In the genomic region with DNA sequence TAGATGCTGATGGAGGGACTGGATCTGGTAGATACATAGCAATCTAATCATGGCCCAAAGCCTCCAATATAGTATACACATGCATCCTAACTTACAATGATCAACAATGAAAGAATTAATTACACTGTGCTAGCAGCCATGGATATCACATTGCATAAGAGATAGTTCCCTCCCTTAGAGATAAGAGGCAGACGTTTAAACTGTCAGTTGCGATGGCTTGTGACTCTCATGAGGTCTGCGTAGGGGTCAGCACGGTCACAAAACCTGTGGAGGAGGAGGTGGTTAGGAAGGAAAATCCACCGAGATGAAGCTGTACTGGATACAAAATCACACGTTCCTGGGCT, we compare ENCODE assay signal across 1 cellular context.
TF ChIP-seq lines count a peak whose summit lies in the region.

No MANE protein-coding gene starts in this region.

TF ChIP-seq in K562, 482 proteins besides CTCF, POLR2A, EP300 and RAD21 (continued from another document and continues in another):
- TF ChIP-seq, protein P1, sequence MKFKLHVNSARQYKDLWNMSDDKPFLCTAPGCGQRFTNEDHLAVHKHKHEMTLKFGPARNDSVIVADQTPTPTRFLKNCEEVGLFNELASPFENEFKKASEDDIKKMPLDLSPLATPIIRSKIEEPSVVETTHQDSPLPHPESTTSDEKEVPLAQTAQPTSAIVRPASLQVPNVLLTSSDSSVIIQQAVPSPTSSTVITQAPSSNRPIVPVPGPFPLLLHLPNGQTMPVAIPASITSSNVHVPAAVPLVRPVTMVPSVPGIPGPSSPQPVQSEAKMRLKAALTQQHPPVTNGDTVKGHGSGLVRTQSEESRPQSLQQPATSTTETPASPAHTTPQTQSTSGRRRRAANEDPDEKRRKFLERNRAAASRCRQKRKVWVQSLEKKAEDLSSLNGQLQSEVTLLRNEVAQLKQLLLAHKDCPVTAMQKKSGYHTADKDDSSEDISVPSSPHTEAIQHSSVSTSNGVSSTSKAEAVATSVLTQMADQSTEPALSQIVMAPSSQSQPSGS (CRISPR knock-in tag; IDR thresholded peaks at IDR 0.05): no peak
- TF ChIP-seq ZBTB7A (IDR thresholded peaks at IDR 0.05; ENCODE audit: borderline replicate concordance, control insufficient read depth, low read depth, low read length): no peak
- no peak for TF ChIP-seq MAFF (IDR thresholded peaks at IDR 0.05; ENCODE audit: low read length)
- TF ChIP-seq, protein P2, sequence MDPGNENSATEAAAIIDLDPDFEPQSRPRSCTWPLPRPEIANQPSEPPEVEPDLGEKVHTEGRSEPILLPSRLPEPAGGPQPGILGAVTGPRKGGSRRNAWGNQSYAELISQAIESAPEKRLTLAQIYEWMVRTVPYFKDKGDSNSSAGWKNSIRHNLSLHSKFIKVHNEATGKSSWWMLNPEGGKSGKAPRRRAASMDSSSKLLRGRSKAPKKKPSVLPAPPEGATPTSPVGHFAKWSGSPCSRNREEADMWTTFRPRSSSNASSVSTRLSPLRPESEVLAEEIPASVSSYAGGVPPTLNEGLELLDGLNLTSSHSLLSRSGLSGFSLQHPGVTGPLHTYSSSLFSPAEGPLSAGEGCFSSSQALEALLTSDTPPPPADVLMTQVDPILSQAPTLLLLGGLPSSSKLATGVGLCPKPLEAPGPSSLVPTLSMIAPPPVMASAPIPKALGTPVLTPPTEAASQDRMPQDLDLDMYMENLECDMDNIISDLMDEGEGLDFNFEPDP (CRISPR knock-in tag; IDR thresholded peaks at IDR 0.05): no peak
- TF ChIP-seq ZNF3 (CRISPR knock-in tag; IDR thresholded peaks at IDR 0.05): no peak
- TF ChIP-seq ZBTB43 (CRISPR knock-in tag; IDR thresholded peaks at IDR 0.05): no peak
- no peak for TF ChIP-seq PHF20 (IDR thresholded peaks at IDR 0.05; ENCODE audit: partially characterized antibody)
- no peak for TF ChIP-seq PRPF4 (IDR thresholded peaks at IDR 0.05; ENCODE audit: insufficient read depth, low read depth, low read length, poor library complexity, severe bottlenecking)
- TF ChIP-seq ZNF583 (CRISPR knock-in tag; IDR thresholded peaks at IDR 0.05): no peak
- no peak for TF ChIP-seq BRD9 (IDR thresholded peaks at IDR 0.05; ENCODE audit: low read depth, partially characterized antibody)
- no peak for TF ChIP-seq IFI16 (CRISPR knock-in tag; IDR thresholded peaks at IDR 0.05)
- no peak for TF ChIP-seq PHTF2 (CRISPR knock-in tag; IDR thresholded peaks at IDR 0.05)
- no peak for TF ChIP-seq SAP30 (IDR thresholded peaks at IDR 0.05; ENCODE audit: borderline replicate concordance, insufficient read depth, low read depth, low read length, poor library complexity, severe bottlenecking)
- TF ChIP-seq U2AF1 (optimal IDR thresholded peaks at IDR 0.05; ENCODE audit: low read depth, low read length): no peak
- no peak for TF ChIP-seq CBX3 (IDR thresholded peaks at IDR 0.05; ENCODE audit: borderline replicate concordance in 1 of 2, low read length in 2 of 2)
- TF ChIP-seq BCOR (IDR thresholded peaks at IDR 0.05): no peak; the same call in 1 of the 2 replicates
- TF ChIP-seq ZNF507 (tag; conservative IDR thresholded peaks at IDR 0.05): no peak
- TF ChIP-seq PRMT5 (CRISPR knock-in tag; IDR thresholded peaks at IDR 0.05): no peak
- TF ChIP-seq ZBTB11 (CRISPR knock-in tag; IDR thresholded peaks at IDR 0.05): no peak
- no peak for TF ChIP-seq ZSCAN29 (IDR thresholded peaks at IDR 0.05)
- peak; percentile 16; the same call in 1 of the 2 replicates for TF ChIP-seq EHMT2 (IDR thresholded peaks at IDR 0.05)
- TF ChIP-seq HOXB6 (CRISPR knock-in tag; IDR thresholded peaks at IDR 0.05; ENCODE audit: borderline replicate concordance): no peak
- TF ChIP-seq HDAC3 (IDR thresholded peaks at IDR 0.05; ENCODE audit: borderline replicate concordance, partially characterized antibody): peak; percentile 64
- peak; percentile 95 for TF ChIP-seq CEBPB (tag; IDR thresholded peaks at IDR 0.05)
- no peak for TF ChIP-seq COPS2 (conservative IDR thresholded peaks at IDR 0.05)
- no peak for TF ChIP-seq MTA3 (IDR thresholded peaks at IDR 0.05; ENCODE audit: borderline replicate concordance)
- TF ChIP-seq EZH2 (IDR thresholded peaks at IDR 0.05; ENCODE audit: borderline replicate concordance, low read depth, low read length): no peak
- TF ChIP-seq MECOM (CRISPR knock-in tag; IDR thresholded peaks at IDR 0.05): peak; percentile 78; the same call in 1 of the 2 replicates
- TF ChIP-seq ZNF57 (CRISPR knock-in tag; IDR thresholded peaks at IDR 0.05): no peak
- TF ChIP-seq KDM5B (IDR thresholded peaks at IDR 0.05; ENCODE audit: insufficient replicate concordance, low read depth, low read length): peak; percentile 41
- TF ChIP-seq ZNF197 (CRISPR knock-in tag; IDR thresholded peaks at IDR 0.05; ENCODE audit: low read depth): no peak
- no peak for TF ChIP-seq ARNT (IDR thresholded peaks at IDR 0.05)
- TF ChIP-seq TBP (optimal IDR thresholded peaks at IDR 0.05; ENCODE audit: low read depth, low read length): no peak
- no peak for TF ChIP-seq FOS (IDR thresholded peaks at IDR 0.05; ENCODE audit: extremely low read depth, insufficient read length)
- TF ChIP-seq, protein P3, sequence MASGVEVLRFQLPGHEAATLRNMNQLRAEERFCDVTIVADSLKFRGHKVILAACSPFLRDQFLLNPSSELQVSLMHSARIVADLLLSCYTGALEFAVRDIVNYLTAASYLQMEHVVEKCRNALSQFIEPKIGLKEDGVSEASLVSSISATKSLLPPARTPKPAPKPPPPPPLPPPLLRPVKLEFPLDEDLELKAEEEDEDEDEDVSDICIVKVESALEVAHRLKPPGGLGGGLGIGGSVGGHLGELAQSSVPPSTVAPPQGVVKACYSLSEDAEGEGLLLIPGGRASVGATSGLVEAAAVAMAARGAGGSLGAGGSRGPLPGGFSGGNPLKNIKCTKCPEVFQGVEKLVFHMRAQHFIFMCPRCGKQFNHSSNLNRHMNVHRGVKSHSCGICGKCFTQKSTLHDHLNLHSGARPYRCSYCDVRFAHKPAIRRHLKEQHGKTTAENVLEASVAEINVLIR (CRISPR knock-in tag; IDR thresholded peaks at IDR 0.05): no peak
- TF ChIP-seq ZNF408 (CRISPR knock-in tag; IDR thresholded peaks at IDR 0.05; ENCODE audit: low read depth): no peak
- no peak for TF ChIP-seq POU5F1 (IDR thresholded peaks at IDR 0.05; ENCODE audit: borderline replicate concordance, low read depth, low read length, partially characterized antibody)
- peak; percentile 42 for TF ChIP-seq NCOR1 (IDR thresholded peaks at IDR 0.05)
- no peak for TF ChIP-seq ZNF184 (CRISPR knock-in tag; IDR thresholded peaks at IDR 0.05)
- no peak for TF ChIP-seq ZNF696 (CRISPR knock-in tag; conservative IDR thresholded peaks at IDR 0.05)
- TF ChIP-seq ZBTB5 (IDR thresholded peaks at IDR 0.05): no peak
- TF ChIP-seq TSC22D4 (tag; IDR thresholded peaks at IDR 0.05): no peak
- TF ChIP-seq ILF3 (IDR thresholded peaks at IDR 0.05; ENCODE audit: borderline replicate concordance): no peak
- no peak for TF ChIP-seq E2F8 (IDR thresholded peaks at IDR 0.05; ENCODE audit: low read depth, partially characterized antibody)
- TF ChIP-seq VEZF1 (CRISPR knock-in tag; IDR thresholded peaks at IDR 0.05): no peak
- TF ChIP-seq TFAM (CRISPR knock-in tag; conservative IDR thresholded peaks at IDR 0.05): no peak
- no peak for TF ChIP-seq CGGBP1 (CRISPR knock-in tag; IDR thresholded peaks at IDR 0.05)
- no peak for TF ChIP-seq ZHX1 (conservative IDR thresholded peaks at IDR 0.05; ENCODE audit: low read length)
- TF ChIP-seq SOX6 (IDR thresholded peaks at IDR 0.05): peak; percentile 34; the same call in 1 of the 2 replicates
